1 cellular context compared by ENCODE assay signal in genomic region chr2:74498500-74499268, GRCh38.
TF ChIP-seq lines count a peak whose summit lies in the region.

No MANE protein-coding gene starts in this region.

TF ChIP-seq in IMR-90, 13 proteins besides CTCF, POLR2A, EP300 and RAD21:
- no peak for TF ChIP-seq MXI1 (IDR thresholded peaks at IDR 0.05; ENCODE audit: borderline replicate concordance, low read depth, low read length)
- no peak for TF ChIP-seq CHD1 (IDR thresholded peaks at IDR 0.05; ENCODE audit: low read depth, low read length)
- TF ChIP-seq MAFK (IDR thresholded peaks at IDR 0.05; ENCODE audit: low read depth, low read length), result no peak
- TF ChIP-seq ELK1 (IDR thresholded peaks at IDR 0.05; ENCODE audit: borderline replicate concordance, low read depth, low read length), result no peak
- TF ChIP-seq FOS (IDR thresholded peaks at IDR 0.05; ENCODE audit: low read depth, low read length), result no peak
- TF ChIP-seq SMC3 (IDR thresholded peaks at IDR 0.05; ENCODE audit: low read depth, low read length), result no peak
- TF ChIP-seq BHLHE40 (IDR thresholded peaks at IDR 0.05; ENCODE audit: low read depth, low read length), result no peak
